1 cellular context compared by ENCODE assay signal in the genomic region with DNA sequence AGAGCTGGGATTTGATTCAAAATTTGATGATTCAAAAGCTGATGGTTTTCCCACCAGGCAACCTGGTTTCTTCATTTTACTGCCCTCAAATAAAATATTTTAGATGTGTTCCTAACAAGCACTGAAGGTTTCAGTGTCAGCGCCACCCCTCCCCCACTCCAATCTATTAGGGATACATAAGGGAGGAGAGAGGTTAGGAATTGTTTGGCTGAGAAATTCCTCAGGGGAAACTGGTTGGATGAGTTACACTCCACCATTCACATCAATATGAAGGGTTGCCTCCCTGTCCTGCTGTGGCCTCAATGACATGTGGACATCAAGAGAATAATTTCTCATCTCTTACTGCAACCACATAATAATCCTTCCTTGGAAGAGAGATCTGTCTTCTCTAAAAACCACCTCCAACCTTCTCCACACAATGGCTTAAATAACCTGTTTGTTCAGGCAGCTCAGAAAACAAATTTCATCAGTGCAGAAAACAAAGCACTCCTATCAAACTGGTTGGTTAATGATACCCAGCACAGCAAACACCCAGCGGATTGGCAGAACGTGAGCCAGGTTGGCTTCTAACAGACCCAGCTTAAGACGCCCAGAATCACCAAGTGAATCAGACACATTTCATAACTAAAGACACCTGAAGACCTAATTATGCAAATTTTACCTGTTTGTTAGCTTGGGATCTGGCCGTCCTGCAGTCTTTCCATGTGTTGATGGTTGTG.
TF ChIP-seq lines count a peak whose summit lies in the region.

No MANE protein-coding gene starts in this region.

TF ChIP-seq in WTC11, 78 proteins besides CTCF, POLR2A, EP300 and RAD21 (continued from another document):
- TF ChIP-seq, protein P1, sequence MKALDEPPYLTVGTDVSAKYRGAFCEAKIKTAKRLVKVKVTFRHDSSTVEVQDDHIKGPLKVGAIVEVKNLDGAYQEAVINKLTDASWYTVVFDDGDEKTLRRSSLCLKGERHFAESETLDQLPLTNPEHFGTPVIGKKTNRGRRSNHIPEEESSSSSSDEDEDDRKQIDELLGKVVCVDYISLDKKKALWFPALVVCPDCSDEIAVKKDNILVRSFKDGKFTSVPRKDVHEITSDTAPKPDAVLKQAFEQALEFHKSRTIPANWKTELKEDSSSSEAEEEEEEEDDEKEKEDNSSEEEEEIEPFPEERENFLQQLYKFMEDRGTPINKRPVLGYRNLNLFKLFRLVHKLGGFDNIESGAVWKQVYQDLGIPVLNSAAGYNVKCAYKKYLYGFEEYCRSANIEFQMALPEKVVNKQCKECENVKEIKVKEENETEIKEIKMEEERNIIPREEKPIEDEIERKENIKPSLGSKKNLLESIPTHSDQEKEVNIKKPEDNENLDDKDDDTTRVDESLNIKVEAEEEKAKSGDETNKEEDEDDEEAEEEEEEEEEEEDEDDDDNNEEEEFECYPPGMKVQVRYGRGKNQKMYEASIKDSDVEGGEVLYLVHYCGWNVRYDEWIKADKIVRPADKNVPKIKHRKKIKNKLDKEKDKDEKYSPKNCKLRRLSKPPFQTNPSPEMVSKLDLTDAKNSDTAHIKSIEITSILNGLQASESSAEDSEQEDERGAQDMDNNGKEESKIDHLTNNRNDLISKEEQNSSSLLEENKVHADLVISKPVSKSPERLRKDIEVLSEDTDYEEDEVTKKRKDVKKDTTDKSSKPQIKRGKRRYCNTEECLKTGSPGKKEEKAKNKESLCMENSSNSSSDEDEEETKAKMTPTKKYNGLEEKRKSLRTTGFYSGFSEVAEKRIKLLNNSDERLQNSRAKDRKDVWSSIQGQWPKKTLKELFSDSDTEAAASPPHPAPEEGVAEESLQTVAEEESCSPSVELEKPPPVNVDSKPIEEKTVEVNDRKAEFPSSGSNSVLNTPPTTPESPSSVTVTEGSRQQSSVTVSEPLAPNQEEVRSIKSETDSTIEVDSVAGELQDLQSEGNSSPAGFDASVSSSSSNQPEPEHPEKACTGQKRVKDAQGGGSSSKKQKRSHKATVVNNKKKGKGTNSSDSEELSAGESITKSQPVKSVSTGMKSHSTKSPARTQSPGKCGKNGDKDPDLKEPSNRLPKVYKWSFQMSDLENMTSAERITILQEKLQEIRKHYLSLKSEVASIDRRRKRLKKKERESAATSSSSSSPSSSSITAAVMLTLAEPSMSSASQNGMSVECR (CRISPR knock-in tag; IDR thresholded peaks at IDR 0.05; ENCODE audit: borderline replicate concordance), result no peak
- TF ChIP-seq, protein P2, sequence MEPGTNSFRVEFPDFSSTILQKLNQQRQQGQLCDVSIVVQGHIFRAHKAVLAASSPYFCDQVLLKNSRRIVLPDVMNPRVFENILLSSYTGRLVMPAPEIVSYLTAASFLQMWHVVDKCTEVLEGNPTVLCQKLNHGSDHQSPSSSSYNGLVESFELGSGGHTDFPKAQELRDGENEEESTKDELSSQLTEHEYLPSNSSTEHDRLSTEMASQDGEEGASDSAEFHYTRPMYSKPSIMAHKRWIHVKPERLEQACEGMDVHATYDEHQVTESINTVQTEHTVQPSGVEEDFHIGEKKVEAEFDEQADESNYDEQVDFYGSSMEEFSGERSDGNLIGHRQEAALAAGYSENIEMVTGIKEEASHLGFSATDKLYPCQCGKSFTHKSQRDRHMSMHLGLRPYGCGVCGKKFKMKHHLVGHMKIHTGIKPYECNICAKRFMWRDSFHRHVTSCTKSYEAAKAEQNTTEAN (CRISPR knock-in tag; IDR thresholded peaks at IDR 0.05), result no peak
- TF ChIP-seq ZNF263 (CRISPR knock-in tag; IDR thresholded peaks at IDR 0.05; ENCODE audit: low read depth) (no peak), NR2C2 (CRISPR knock-in tag; IDR thresholded peaks at IDR 0.05) (no peak)
